In the genomic region with DNA sequence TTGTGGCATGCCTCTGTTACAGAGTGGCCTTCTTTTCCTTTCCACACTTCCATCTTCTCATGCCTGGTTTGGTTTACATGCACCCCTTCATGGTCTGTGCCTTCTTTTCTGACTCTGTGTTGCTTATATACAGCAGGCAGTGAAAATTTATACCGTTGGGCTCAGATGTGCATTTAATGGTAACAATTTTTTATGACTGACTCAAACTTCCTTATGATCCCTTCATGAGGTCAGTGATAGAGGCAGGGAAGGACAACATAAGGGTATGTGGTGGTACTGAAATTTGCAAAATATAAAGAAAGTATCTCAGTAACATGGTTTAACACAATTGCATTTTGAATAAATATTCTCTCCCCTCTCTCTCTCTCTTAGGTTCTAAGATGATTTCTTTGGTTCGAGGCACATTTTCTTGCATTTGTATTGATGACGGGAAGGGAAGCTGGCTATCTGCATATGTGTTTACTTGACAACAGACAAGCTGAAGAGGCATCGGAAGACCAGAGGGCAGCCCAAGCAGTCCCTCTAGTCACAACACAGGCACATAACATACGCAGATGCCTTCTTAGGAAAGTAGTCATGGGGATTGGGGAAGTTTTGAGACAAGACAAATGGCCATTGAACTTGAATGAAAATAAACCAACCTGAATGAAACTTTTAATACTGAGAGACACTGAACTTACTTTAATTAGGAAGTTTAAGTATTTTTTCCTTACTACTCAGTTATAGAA, we compare ENCODE assay signal across 30 cellular contexts.
"Had no signal": no experiment of that assay in that cellular context is flagged by ENCODE, and none has a peak within 500 bp of the region (broad histone marks: within the 10 kb centered on the region; RNA-seq: fewer than 3 reads in every experiment).

No MANE protein-coding gene starts in this region.

- ATAC-seq: esophagus mucosa; heart right ventricle; left ventricle myocardium superior; lower lobe of right lung; naive thymus-derived CD4-positive, alpha-beta T cell; sciatic nerve; stimulated activated effector memory CD8-positive, alpha-beta T cell treated with anti-CD3 and anti-CD28 coated beads, Interleukin-12 subunit alpha, Interleukin-12 subunit beta, amount 100 ng/mL, for 72 hours had no signal

- H3K9me3 Mint-ChIP-seq: dendritic cell treated with granulocyte-macrophage colony-stimulating factor and Interleukin-4, amounts not matched to agents 40 ng/mL and 50 ng/mL, for 4 days; endodermal cell; mesothelial cell of epicardium; nephron; stimulated activated effector memory CD8-positive, alpha-beta T cell treated with anti-CD3 and anti-CD28 coated beads, Interleukin-12 subunit alpha, Interleukin-12 subunit beta, amount 100 ng/mL, for 72 hours had no signal

- H3K9me3 ChIP-seq: colonic mucosa, heart right ventricle, lower lobe of right lung, prostate gland, right atrium auricular region, stomach, tibial artery had no signal

- H3K27me3 ChIP-seq: colonic mucosa, right atrium auricular region had no signal

- H3K27ac ChIP-seq: colonic mucosa, epithelial cell of prostate, heart right ventricle, lower lobe of right lung, prostate gland, right atrium auricular region, stomach, tibial artery had no signal

- H3K27ac Mint-ChIP-seq: dendritic cell treated with granulocyte-macrophage colony-stimulating factor and Interleukin-4, amounts not matched to agents 40 ng/mL and 50 ng/mL, for 4 days; endodermal cell; immature natural killer cell; mesothelial cell of epicardium; nephron; stimulated activated effector memory CD8-positive, alpha-beta T cell treated with anti-CD3 and anti-CD28 coated beads, Interleukin-12 subunit alpha, Interleukin-12 subunit beta, amount 100 ng/mL, for 72 hours; type B pancreatic cell had no signal

- H3K27me3 Mint-ChIP-seq: dendritic cell treated with granulocyte-macrophage colony-stimulating factor and Interleukin-4, amounts not matched to agents 40 ng/mL and 50 ng/mL, for 4 days had no signal

- H3K4me1 Mint-ChIP-seq: immature natural killer cell had no signal

- DNase-seq: colonic mucosa; effector CD8-positive, alpha-beta T cell; endodermal cell; foreskin melanocyte; glutamatergic neuron; heart right ventricle; hippocampal formation; immature natural killer cell; islet precursor cell; kidney glomerular epithelial cell; left ventricle myocardium superior; lower lobe of right lung; naive thymus-derived CD4-positive, alpha-beta T cell; nucleus accumbens; stimulated activated CD4-positive, alpha-beta T cell treated with anti-CD3 and anti-CD28 coated beads, Interleukin-2, amount 100 ng/mL, for 24 hours; stimulated activated CD4-positive, alpha-beta T cell treated with anti-CD3 and anti-CD28 coated beads, Interleukin-4, amount 100 ng/mL, for 24 hours; stimulated activated naive CD4-positive, alpha-beta T cell treated with Interleukin-2 at 50 U/mL for 16 hours; stomach; tibial artery had no signal

- H3K4me3 ChIP-seq: colonic mucosa, heart right ventricle, lower lobe of right lung, prostate gland, right atrium auricular region, stomach, tibial artery had no signal

- H3K36me3 ChIP-seq: colonic mucosa, heart right ventricle, lower lobe of right lung, prostate gland, right atrium auricular region, stomach, tibial artery had no signal

- H3K36me3 Mint-ChIP-seq: immature natural killer cell; mesothelial cell of epicardium; stimulated activated effector memory CD8-positive, alpha-beta T cell treated with anti-CD3 and anti-CD28 coated beads, Interleukin-12 subunit alpha, Interleukin-12 subunit beta, amount 100 ng/mL, for 72 hours; type B pancreatic cell had no signal

- FAIRE-seq: urothelium cell line had no signal

- H3K4me1 ChIP-seq: heart right ventricle, lower lobe of right lung, prostate gland, right atrium auricular region, stomach, tibial artery had no signal

- H3K4me3 Mint-ChIP-seq: dendritic cell treated with granulocyte-macrophage colony-stimulating factor and Interleukin-4, amounts not matched to agents 40 ng/mL and 50 ng/mL, for 4 days; endodermal cell; immature natural killer cell; mesothelial cell of epicardium; naive thymus-derived CD4-positive, alpha-beta T cell; nephron; stimulated activated effector memory CD8-positive, alpha-beta T cell treated with anti-CD3 and anti-CD28 coated beads, Interleukin-12 subunit alpha, Interleukin-12 subunit beta, amount 100 ng/mL, for 72 hours; type B pancreatic cell had no signal
